In the genomic region with DNA sequence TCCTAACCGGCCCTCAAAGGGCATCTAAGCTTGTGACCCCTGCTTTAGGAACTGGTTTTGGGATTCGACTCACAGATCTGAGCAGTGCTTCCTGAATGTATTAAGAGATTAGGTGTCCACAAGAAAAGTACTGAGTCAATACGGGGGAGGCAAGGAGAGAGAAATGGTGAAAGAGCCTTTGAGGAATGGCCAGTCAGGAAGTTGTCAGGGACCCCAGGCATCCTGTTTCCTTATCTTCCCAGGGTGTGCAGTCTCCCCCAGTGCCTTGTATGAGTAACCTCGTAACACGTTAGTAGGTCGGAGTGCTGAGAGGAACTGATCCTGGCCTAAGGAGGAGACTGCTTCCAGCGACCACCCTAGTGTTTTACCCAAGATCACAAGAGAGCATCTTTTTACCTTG, we compare ENCODE assay signal across 21 cellular contexts. TPM values are rescaled to one million over a fixed set of nuclear protein-coding genes. Genes with fewer than 3 reads are reported as not detected.
DNase-seq lines count a peak whose midpoint lies in the region; ATAC-seq and TF ChIP-seq lines count a peak whose summit lies in the region.
"Had no signal": no experiment of that assay in that cellular context is flagged by ENCODE, and none has a peak within 500 bp of the region (broad histone marks: within the 10 kb centered on the region; RNA-seq: fewer than 3 reads in every experiment).

No MANE protein-coding gene starts in this region.

- H3K4me3 ChIP-seq in brain microvascular endothelial cell (ENCODE audit: low read depth, low read length): no peak overlapping the region
- H3K4me3 ChIP-seq in mesodermal cell (ENCODE audit: extremely low read depth, insufficient read depth, low read length, poor library complexity, severe bottlenecking): no peak overlapping the region
- no peak overlapping the region for H3K4me3 ChIP-seq in thyroid gland (replicated peaks in 1 of 3)
- H3K4me3 ChIP-seq: coronary artery, left ventricle myocardium inferior, suprapubic skin had no signal

- no peak for TF ChIP-seq CTCF in brain microvascular endothelial cell (IDR thresholded peaks at IDR 0.05; ENCODE audit: low read depth, low read length, missing control alignments)
- TF ChIP-seq CTCF in thyroid gland (IDR thresholded peaks at IDR 0.05): no peak

- no peak for ATAC-seq in GM19452 (IDR thresholded peaks at IDR 0.05; ENCODE audit: unreplicated experiment)
- ATAC-seq: sciatic nerve had no signal

- TF ChIP-seq POLR2A in thyroid gland (IDR thresholded peaks at IDR 0.05): no peak

- H3K27ac ChIP-seq in brain microvascular endothelial cell: peak overlapping the region; percentile 23
- peak overlapping the region; percentile 86 for H3K27ac ChIP-seq in mesodermal cell (ENCODE audit: low read depth, low read length, severe bottlenecking)
- H3K27ac ChIP-seq in thyroid gland: no peak overlapping the region
- H3K27ac ChIP-seq: coronary artery, left ventricle myocardium inferior, suprapubic skin had no signal

- intact Hi-C loops in thyroid gland (cut with DNase I): no loop called here

- DNase-seq in CMK (ENCODE audit: low read depth): peak; percentile 91
- peak; percentile 11 for DNase-seq in MV-4-11 (lab: John Stamatoyannopoulos, UW)
- DNase-seq in brain microvascular endothelial cell: peak; percentile 36
- no peak for DNase-seq in thyroid gland
- DNase-seq in NCI-H345 (lab: John Stamatoyannopoulos, UW): no peak
- no peak for DNase-seq in NCI-H2227 treated with DMSO at 0.1 percent for 48 hours (lab: John Stamatoyannopoulos, UW)
- DNase-seq: activated CD4-positive, alpha-beta T cell treated with anti-CD3 and anti-CD28 coated beads for 1 hour; activated CD8-positive, alpha-beta memory T cell treated with anti-CD3 and anti-CD28 coated beads, Interleukin-2, amount 50 U/mL, for 4 hours; EL; foreskin melanocyte; left ventricle myocardium inferior; NCI-H2029; NCI-H510A treated with DMSO at 0.1 percent for 48 hours; stimulated activated CD4-positive, alpha-beta T cell treated with anti-CD3 and anti-CD28 coated beads, Interleukin-1b, Interleukin-23, amount 100 ng/mL, for 48 hours; T-helper 1 cell had no signal

- in situ Hi-C loops in brain microvascular endothelial cell (cut with HindIII; ENCODE audit: low pct_ligation_motif_present, low sequenced_read_pairs): no loop called here

- 65 to 88% methylated on average over 6 to 7 of the region's 7 CpGs for WGBS in mesodermal cell (ENCODE audit: insufficient coverage in 2 of 2), 2 experiments
- WGBS in thyroid gland, 2 donors: 88 to 90% methylated on average over 7 of the region's 7 CpGs

- H3K4me1 ChIP-seq in mesodermal cell (ENCODE audit: control insufficient read depth, insufficient read depth, low read length, poor library complexity, severe bottlenecking): peaks cover 27% of the 10 kb centered on the region
- no peaks in the 10 kb centered on the region for H3K4me1 ChIP-seq in thyroid gland
- H3K4me1 ChIP-seq: left ventricle myocardium inferior, suprapubic skin had no signal

- H3K9me3 ChIP-seq in mesodermal cell (ENCODE audit: control insufficient read depth, low read length) (no peaks in the 10 kb centered on the region), thyroid gland (no peaks in the 10 kb centered on the region)
- H3K9me3 ChIP-seq: left ventricle myocardium inferior, suprapubic skin had no signal

- H3K36me3 ChIP-seq in brain microvascular endothelial cell (replicated peaks) (peaks cover 52% of the 10 kb centered on the region), mesodermal cell (ENCODE audit: control insufficient read depth, insufficient read depth, low read length) (peaks cover 88% of the 10 kb centered on the region), thyroid gland (peaks cover 57 to 59% of the 10 kb centered on the region in 2 donors)

- H3K27me3 ChIP-seq in brain microvascular endothelial cell (replicated peaks) (no peaks in the 10 kb centered on the region), thyroid gland (no peaks in the 10 kb centered on the region)
- H3K27me3 ChIP-seq: suprapubic skin had no signal

RNA-seq across cellular contexts. Expression of gene TMED6, which starts 16.4 kb away (rescaled TPM):
- polyA plus RNA-seq in mesodermal cell (2013, experiment 1 of 2): 0.37 TPM
- not detected for polyA plus RNA-seq in mesodermal cell (2013, experiment 2 of 2)
- 1 to 10 TPM in 1 of 4 donors, not detected in 3; 4.1 TPM for total RNA-seq in thyroid gland
- total RNA-seq: H4, left ventricle myocardium inferior, sciatic nerve had no signal

RNA-seq across cellular contexts. Expression of gene TERF2, which starts 17.8 kb away (rescaled TPM):
- polyA plus RNA-seq in mesodermal cell (2013, experiment 1 of 2): 36.4 TPM
- 39.0 TPM for polyA plus RNA-seq in mesodermal cell (2013, experiment 2 of 2)
- 100 to 1,000 TPM in 1 of 4 donors, 10 to 100 TPM in 3; 19.8 to 110 (median 26.6) TPM for total RNA-seq in thyroid gland

RNA-seq across cellular contexts. Expression of gene NIP7, which starts 28.4 kb away (rescaled TPM):
- 19.1 TPM for polyA plus RNA-seq in mesodermal cell (2013, experiment 1 of 2)
- 22.2 TPM for polyA plus RNA-seq in mesodermal cell (2013, experiment 2 of 2)
- total RNA-seq in thyroid gland: 10 to 100 TPM in 3 of 4 donors, 1 to 10 TPM in 1; 9.8 to 17.5 (median 14.7) TPM

RNA-seq across cellular contexts. Expression of gene COG8, which starts 28.6 kb away (rescaled TPM):
- polyA plus RNA-seq in mesodermal cell (2013, experiment 1 of 2): 33.5 TPM
- polyA plus RNA-seq in mesodermal cell (2013, experiment 2 of 2): 27.8 TPM
- 10 to 100 TPM; 63.3 to 84.2 (median 74.7) TPM for total RNA-seq in thyroid gland

RNA-seq across cellular contexts. Expression of gene PDF, which starts 37.6 kb away (rescaled TPM):
- 4.9 TPM for polyA plus RNA-seq in mesodermal cell (2013, experiment 1 of 2)
- 3.5 TPM for polyA plus RNA-seq in mesodermal cell (2013, experiment 2 of 2)
- total RNA-seq in thyroid gland: 10 to 100 TPM; 35.2 to 57.0 (median 51.0) TPM

Comparison
In these comparisons a context has a peak if more than half of its experiments do, and no peak if none do; other contexts are left out.
1. DNase-seq: peak in CMK (single experiment), MV-4-11 (single experiment) and brain microvascular endothelial cell (single experiment); none in thyroid gland (0 of 2), NCI-H345 (single experiment) and NCI-H2227 treated with DMSO at 0.1 percent for 48 hours (single experiment).
2. H3K27ac ChIP-seq: peak in brain microvascular endothelial cell (single experiment) and mesodermal cell (single experiment); none in thyroid gland (0 of 3).